7 cellular contexts compared by ENCODE assay signal in the genomic region with DNA sequence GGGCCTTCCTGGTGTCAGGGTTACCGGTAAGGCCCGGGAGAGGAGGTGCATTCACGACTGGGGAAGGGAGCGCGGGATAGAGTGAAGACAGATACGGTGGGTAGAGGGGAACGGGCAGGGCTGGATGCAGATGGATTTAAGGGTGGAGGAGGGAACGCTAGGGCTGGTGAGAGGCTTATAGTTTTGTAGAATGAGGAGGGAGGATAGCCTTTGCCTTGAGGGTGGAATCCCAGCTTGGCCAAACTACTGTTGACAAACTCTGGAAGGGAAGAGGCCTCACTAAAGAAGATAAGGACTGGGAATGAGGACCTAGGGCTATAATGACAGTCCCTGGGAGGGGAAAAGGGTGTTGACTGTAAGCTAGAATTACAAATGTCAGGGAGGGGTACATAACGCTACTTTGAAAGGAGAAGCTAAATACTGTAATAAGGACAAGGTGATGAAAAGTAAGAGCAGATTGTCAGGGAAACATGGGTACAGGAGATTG. TPM values are rescaled to one million over a fixed set of nuclear protein-coding genes. Genes with fewer than 3 reads are reported as not detected.
DNase-seq lines count a peak whose midpoint lies in the region; ATAC-seq and TF ChIP-seq lines count a peak whose summit lies in the region.

No MANE protein-coding gene starts in this region.

- H3K4me3 ChIP-seq in NT2/D1 (ENCODE audit: insufficient read length, low read depth): peak overlapping the region; percentile 76
- H3K4me3 ChIP-seq in effector memory CD4-positive, alpha-beta T cell (ENCODE audit: insufficient read depth, low read depth, low read length, poor library complexity, severe bottlenecking): peak overlapping the region; percentile 91

- H3K36me3 ChIP-seq in NT2/D1 (ENCODE audit: insufficient read depth, insufficient read length, low read length): peaks cover 3% of the 10 kb centered on the region
- H3K36me3 ChIP-seq in effector memory CD4-positive, alpha-beta T cell (ENCODE audit: control insufficient read depth, insufficient read depth, low read length): no peaks in the 10 kb centered on the region

- H3K36me3 Mint-ChIP-seq in naive B cell: no peaks in the 10 kb centered on the region

- no peak for TF ChIP-seq POLR2A in GM18505 (IDR thresholded peaks at IDR 0.05; ENCODE audit: borderline replicate concordance, extremely low read depth, insufficient read depth, insufficient read length)

- DNase-seq in NT2/D1 (ENCODE audit: low read depth, low spot score) (no peak), naive B cell (no peak), NCI-H1930 (lab: John Stamatoyannopoulos, UW) (no peak)
- no peak for DNase-seq in effector memory CD4-positive, alpha-beta T cell

- H3K27ac ChIP-seq in effector memory CD4-positive, alpha-beta T cell (ENCODE audit: insufficient read depth, low read length, poor library complexity, severe bottlenecking): peak overlapping the region; percentile 77

- no peaks in the 10 kb centered on the region for H3K27me3 ChIP-seq in NT2/D1 (ENCODE audit: insufficient read depth, insufficient read length)
- no peaks in the 10 kb centered on the region for H3K27me3 ChIP-seq in effector memory CD4-positive, alpha-beta T cell (replicated peaks; ENCODE audit: control insufficient read depth, insufficient read depth, low read length, poor library complexity, severe bottlenecking)

- no peaks in the 10 kb centered on the region for H3K9me3 ChIP-seq in NT2/D1 (ENCODE audit: insufficient read depth, low read length)
- no peaks in the 10 kb centered on the region for H3K9me3 ChIP-seq in effector memory CD4-positive, alpha-beta T cell (ENCODE audit: control insufficient read depth, low read length)

- ATAC-seq in GM21576 (IDR thresholded peaks at IDR 0.05; ENCODE audit: unreplicated experiment) (peak; percentile 14), naive B cell (ENCODE audit: low read depth in 2 of 2) (no peak), GM18505 (IDR thresholded peaks at IDR 0.05; ENCODE audit: unreplicated experiment) (no peak), HG03469 (IDR thresholded peaks at IDR 0.05; ENCODE audit: unreplicated experiment) (no peak)

- H3K27me3 Mint-ChIP-seq in naive B cell: peaks cover 14 to 22% (median 16%) of the 10 kb centered on the region in 3 donors

- H3K9me3 Mint-ChIP-seq in naive B cell: no peaks in the 10 kb centered on the region

- no peaks in the 10 kb centered on the region for H3K4me1 ChIP-seq in NT2/D1 (ENCODE audit: insufficient read depth, insufficient read length)
- H3K4me1 ChIP-seq in effector memory CD4-positive, alpha-beta T cell (ENCODE audit: control insufficient read depth, insufficient read depth, low read length, poor library complexity, severe bottlenecking): peaks cover 2% of the 10 kb centered on the region

- peak overlapping the region; percentile 86 to 98 (median 94) for H3K27ac Mint-ChIP-seq in naive B cell

- peaks cover 18 to 32% (median 32%) of the 10 kb centered on the region in 3 donors for H3K4me1 Mint-ChIP-seq in naive B cell

- peak overlapping the region; percentile 93 to 99 (median 98) for H3K4me3 Mint-ChIP-seq in naive B cell

- H3K9ac ChIP-seq in NT2/D1 (ENCODE audit: insufficient read length, low read depth): peak overlapping the region; percentile 88

RNA-seq across cellular contexts. Expression of a gene that starts 0.7 kb away (rescaled TPM):
- 10 to 100 TPM in 1 of 6 donors, 1 to 10 TPM in 5; 6.0 to 13.4 (median 8.3) TPM for polyA plus RNA-seq in naive B cell (ENCODE audit: low read depth in 6 of 6)
